Comparison of ENCODE assay signal across 8 cellular contexts in genomic region chr7:155206286-155207020, GRCh38.
DNase-seq lines count a peak whose midpoint lies in the region; ATAC-seq and TF ChIP-seq lines count a peak whose summit lies in the region.

No MANE protein-coding gene starts in this region.

- peak overlapping the region; percentile 70 for H3K4me3 ChIP-seq in CD8-positive, alpha-beta memory T cell (ENCODE audit: low read length)
- no peak overlapping the region for H3K4me3 ChIP-seq in MG63
- H3K4me3 ChIP-seq in epithelial cell of proximal tubule (ENCODE audit: low read depth, low read length): peak overlapping the region; percentile 15
- H3K4me3 ChIP-seq in thyroid gland (replicated peaks in 1 of 3): no peak overlapping the region

- peaks cover 0 to 2% (median 0%) of the 10 kb centered on the region in 3 donors for H3K36me3 Mint-ChIP-seq in CD8-positive, alpha-beta memory T cell
- peaks cover 7% of the 10 kb centered on the region for H3K36me3 Mint-ChIP-seq in activated CD8-positive, alpha-beta T cell treated with anti-CD3 and anti-CD28 coated beads, Interleukin-2, amount 10 ng/mL, durations not matched to agents 7 days and 5 days (ENCODE audit: low read depth)

- no peaks in the 10 kb centered on the region for H3K9me3 ChIP-seq in CD8-positive, alpha-beta memory T cell (ENCODE audit: low read length)
- H3K9me3 ChIP-seq in MG63 (no peaks in the 10 kb centered on the region), thyroid gland (no peaks in the 10 kb centered on the region)

- in situ Hi-C loops in G401 (cut with HindIII; ENCODE audit: low sequenced_read_pairs): no loop called here

- H3K27ac Mint-ChIP-seq in CD8-positive, alpha-beta memory T cell: peak overlapping the region; percentile 93 to 99 (median 96)
- peak overlapping the region; percentile 97 for H3K27ac Mint-ChIP-seq in activated CD8-positive, alpha-beta T cell treated with anti-CD3 and anti-CD28 coated beads, Interleukin-2, amount 10 ng/mL, durations not matched to agents 7 days and 5 days

- H3K27me3 ChIP-seq in CD8-positive, alpha-beta memory T cell (ENCODE audit: insufficient read depth, low read length, poor library complexity, severe bottlenecking): no peaks in the 10 kb centered on the region
- H3K27me3 ChIP-seq in MG63 (no peaks in the 10 kb centered on the region), thyroid gland (no peaks in the 10 kb centered on the region)

- TF ChIP-seq CTCF in epithelial cell of proximal tubule (conservative IDR thresholded peaks at IDR 0.05; ENCODE audit: low read depth, low read length) (no peak), omental fat pad (IDR thresholded peaks at IDR 0.05) (no peak), thyroid gland (IDR thresholded peaks at IDR 0.05) (no peak)

- POLR2A ChIA-PET in CD8-positive, alpha-beta memory T cell (lab: Charles Lee): interaction anchor here (3.5 kb wide), 1 partner anchor 92 kb away, joined by 67 read pairs; the partner anchor contains the start of gene INSIG1
- POLR2A ChIA-PET in activated CD8-positive, alpha-beta T cell treated with anti-CD3 and anti-CD28 coated beads, Interleukin-2, amount 10 ng/mL, durations not matched to agents 7 days and 5 days (lab: Charles Lee): interaction anchor here (0.6 to 3.3 kb wide), 3 partner anchors 92 to 138 kb away, joined by 3 to 69 read pairs (median 4); partner anchors contain the start of gene INSIG1

- no peak for TF ChIP-seq POLR2A in thyroid gland (IDR thresholded peaks at IDR 0.05)

- peaks cover 22% of the 10 kb centered on the region for H3K4me1 ChIP-seq in CD8-positive, alpha-beta memory T cell (ENCODE audit: insufficient read depth, low read length)
- no peaks in the 10 kb centered on the region for H3K4me1 ChIP-seq in thyroid gland

- H3K4me3 Mint-ChIP-seq in CD8-positive, alpha-beta memory T cell: peak overlapping the region; percentile 84 to 89 (median 87)
- peak overlapping the region; percentile 71 for H3K4me3 Mint-ChIP-seq in activated CD8-positive, alpha-beta T cell treated with anti-CD3 and anti-CD28 coated beads, Interleukin-2, amount 10 ng/mL, durations not matched to agents 7 days and 5 days

- intact Hi-C loops in thyroid gland (cut with DNase I): loop anchor here (5.0 kb wide), 1 partner anchor 91 kb away; the partner anchor contains the start of gene INSIG1

- H3K27me3 Mint-ChIP-seq in CD8-positive, alpha-beta memory T cell: no peaks in the 10 kb centered on the region
- H3K27me3 Mint-ChIP-seq in activated CD8-positive, alpha-beta T cell treated with anti-CD3 and anti-CD28 coated beads, Interleukin-2, amount 10 ng/mL, durations not matched to agents 7 days and 5 days (ENCODE audit: low read depth): no peaks in the 10 kb centered on the region

- DNase-seq in CD8-positive, alpha-beta memory T cell: peak in 4 of 5 donors; percentile 33 to 76 (median 49)
- peak; percentile 39 for DNase-seq in MG63
- DNase-seq in activated CD8-positive, alpha-beta T cell treated with anti-CD3 and anti-CD28 coated beads, Interleukin-2, amount 10 ng/mL, durations not matched to agents 7 days and 5 days: peak; percentile 69
- DNase-seq in epithelial cell of proximal tubule (ENCODE audit: low read depth): no peak
- peak; percentile 54 for DNase-seq in omental fat pad (ENCODE audit: low spot score)
- DNase-seq in thyroid gland: peak; percentile 26 to 38
- no peak for DNase-seq in G401 (ENCODE audit: low spot score)

- ATAC-seq in GM21528 (IDR thresholded peaks at IDR 0.05; ENCODE audit: low FRiP score, unreplicated experiment) (peak; percentile 43), omental fat pad (ENCODE audit: low FRiP score) (peak; percentile 45)
- ATAC-seq in activated CD8-positive, alpha-beta T cell treated with anti-CD3 and anti-CD28 coated beads, Interleukin-2, amount 10 ng/mL, durations not matched to agents 7 days and 5 days: peak; percentile 25

- CTCF ChIA-PET in CD8-positive, alpha-beta memory T cell (lab: Charles Lee): interaction anchor here (2.5 to 4.4 kb wide), 3 partner anchors 8 to 138 kb away, joined by 9 to 34 read pairs (median 22); no protein-coding TSS in a partner anchor
- CTCF ChIA-PET in activated CD8-positive, alpha-beta T cell treated with anti-CD3 and anti-CD28 coated beads, Interleukin-2, amount 10 ng/mL, durations not matched to agents 7 days and 5 days (lab: Charles Lee): interaction anchor here (1.3 to 2.5 kb wide), 4 partner anchors 10 to 279 kb away, joined by 3 to 13 read pairs (median 8); no protein-coding TSS in a partner anchor

- no peaks in the 10 kb centered on the region for H3K36me3 ChIP-seq in CD8-positive, alpha-beta memory T cell (ENCODE audit: insufficient read depth, low read length)
- H3K36me3 ChIP-seq in MG63 (no peaks in the 10 kb centered on the region), thyroid gland (no peaks in the 10 kb centered on the region)

- H3K4me1 Mint-ChIP-seq in CD8-positive, alpha-beta memory T cell: peaks cover 16 to 22% (median 21%) of the 10 kb centered on the region in 3 donors
- H3K4me1 Mint-ChIP-seq in activated CD8-positive, alpha-beta T cell treated with anti-CD3 and anti-CD28 coated beads, Interleukin-2, amount 10 ng/mL, durations not matched to agents 7 days and 5 days (ENCODE audit: low read depth): peaks cover 27% of the 10 kb centered on the region

- H3K9me3 Mint-ChIP-seq in CD8-positive, alpha-beta memory T cell: no peaks in the 10 kb centered on the region
- H3K9me3 Mint-ChIP-seq in activated CD8-positive, alpha-beta T cell treated with anti-CD3 and anti-CD28 coated beads, Interleukin-2, amount 10 ng/mL, durations not matched to agents 7 days and 5 days (ENCODE audit: insufficient read depth): no peaks in the 10 kb centered on the region

- WGBS in thyroid gland, 2 donors: 47 to 56% methylated on average over 21 of the region's 21 CpGs

- peak overlapping the region; percentile 91 for H3K27ac ChIP-seq in CD8-positive, alpha-beta memory T cell (ENCODE audit: low read depth, low read length)
- H3K27ac ChIP-seq in thyroid gland: peak overlapping the region in 2 of 3 donors; percentile 71

Comparison
In these comparisons a context has a peak if more than half of its experiments do, and no peak if none do; other contexts are left out.
1. DNase-seq: peak in CD8-positive, alpha-beta memory T cell (4 of 5), MG63 (single experiment), activated CD8-positive, alpha-beta T cell treated with anti-CD3 and anti-CD28 coated beads, Interleukin-2, amount 10 ng/mL, durations not matched to agents 7 days and 5 days (single experiment), omental fat pad (single experiment) and thyroid gland (2 of 2); none in epithelial cell of proximal tubule (single experiment) and G401 (single experiment).
2. H3K4me3 ChIP-seq: peak in CD8-positive, alpha-beta memory T cell (single experiment) and epithelial cell of proximal tubule (single experiment); none in MG63 (single experiment) and thyroid gland (0 of 3).
3. Peak in every context shown above with its lines, with median percentiles within 50 percentile points of each other: ATAC-seq.